In genomic region chr2:108593547-108594098, GRCh38 we compare ENCODE assay signal across 1 cellular context.
TF ChIP-seq lines count a peak whose summit lies in the region.

No MANE protein-coding gene starts in this region.

TF ChIP-seq in Ishikawa, 13 proteins besides CTCF, POLR2A, EP300 and RAD21 (continued from another document):
- TF ChIP-seq FOXM1 (IDR thresholded peaks at IDR 0.05; ENCODE audit: borderline replicate concordance, low read depth) (no peak), NFIC (IDR thresholded peaks at IDR 0.05) (peak; percentile 46), TEAD4 (IDR thresholded peaks at IDR 0.05) (0 out of 2 replicates have a peak, but pooled peaks have one; percentile 49), ZBTB7A (IDR thresholded peaks at IDR 0.05; ENCODE audit: low read depth) (no peak)
